Comparison of ENCODE assay signal across 29 cellular contexts in genomic region chr10:88586462-88586861, GRCh38. TPM values are rescaled to one million over a fixed set of nuclear protein-coding genes. Genes with fewer than 3 reads are reported as not detected.
"Had no signal": no experiment of that assay in that cellular context is flagged by ENCODE, and none has a peak within 500 bp of the region (broad histone marks: within the 10 kb centered on the region; RNA-seq: fewer than 3 reads in every experiment).

A gene with protein sequence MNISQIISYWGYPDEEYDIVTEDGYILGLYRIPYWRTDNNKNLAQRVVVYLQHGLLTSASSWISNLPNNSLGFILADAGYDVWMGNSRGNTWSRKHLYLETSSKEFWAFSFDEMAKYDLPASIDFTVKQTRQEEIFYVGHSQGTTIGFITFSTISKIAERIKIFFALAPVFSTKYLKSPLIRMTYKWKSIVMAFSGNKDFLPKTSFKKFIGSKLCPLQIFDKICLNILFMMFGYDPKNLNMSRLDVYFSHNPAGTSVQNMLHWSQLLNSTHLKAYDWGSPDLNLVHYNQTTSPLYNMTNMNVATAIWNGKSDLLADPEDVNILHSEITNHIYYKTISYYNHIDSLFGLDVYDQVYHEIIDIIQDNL (plus strand): TSS chr10:88586762. CDS start chr10:88590688, 3,926 bp downstream.

- H3K27ac ChIP-seq: stomach, suprapubic skin, testis, thoracic aorta, thyroid gland, tibial artery, tibial nerve, transverse colon, upper lobe of left lung, upper lobe of right lung, uterus, vagina had no signal

- H3K9me3 ChIP-seq: stomach, suprapubic skin, testis, thoracic aorta, thyroid gland, tibial artery, tibial nerve, transverse colon, upper lobe of left lung, upper lobe of right lung, uterus, vagina had no signal

- H3K4me3 Mint-ChIP-seq: stimulated activated effector memory CD8-positive, alpha-beta T cell treated with anti-CD3 and anti-CD28 coated beads, Interleukin-12 subunit alpha, Interleukin-12 subunit beta, amount 100 ng/mL, for 72 hours; stimulated activated memory B cell treated with anti-CD40 and anti-IgM and Interleukin-4, amounts not matched to agents 10 μg/mL and 1 μg/mL and 100 μg/mL, for 72 hours; stimulated activated naive B cell treated with anti-CD40 and anti-IgM and Interleukin-4, amounts not matched to agents 10 μg/mL and 1 μg/mL and 100 μg/mL, for 72 hours; stimulated activated naive CD8-positive, alpha-beta T cell treated with anti-CD3 and anti-CD28 coated beads, Interleukin-15, amount 100 ng/mL, for 72 hours; stimulated activated naive CD8-positive, alpha-beta T cell treated with anti-CD3 and anti-CD28 coated beads, Interleukin-15, Interleukin-2, amounts not matched to agents 100 ng/mL and 50 ng/mL, for 24 hours had no signal

- DNase-seq: stimulated activated CD4-positive, alpha-beta T cell treated with anti-CD3 and anti-CD28 coated beads, Interleukin-2, amount 100 ng/mL, for 48 hours; stimulated activated CD4-positive, alpha-beta T cell treated with anti-CD3 and anti-CD28 coated beads, Interleukin-4, amount 100 ng/mL, for 1 hour; stimulated activated CD4-positive, alpha-beta T cell treated with anti-CD3 and anti-CD28 coated beads, Interleukin-4, amount 100 ng/mL, for 24 hours; stimulated activated CD4-positive, alpha-beta T cell treated with anti-CD3 and anti-CD28 coated beads, Interleukin-4, amount 100 ng/mL, for 4 hours; stimulated activated CD8-positive, alpha-beta memory T cell treated with anti-CD3 and anti-CD28 coated beads, Interleukin-4, amount 100 ng/mL, for 48 hours; stimulated activated naive B cell treated with anti-CD40 and anti-IgM and Interleukin-4, amounts not matched to agents 10 μg/mL and 1 μg/mL and 100 μg/mL, for 72 hours; stimulated activated naive CD4-positive, alpha-beta T cell; stimulated activated naive CD4-positive, alpha-beta T cell treated with Interleukin-2 at 50 U/mL for 16 hours; stimulated activated naive CD8-positive, alpha-beta T cell treated with anti-CD3 and anti-CD28 coated beads, Interleukin-15, amount 100 ng/mL, for 72 hours; stimulated activated naive CD8-positive, alpha-beta T cell treated with anti-CD3 and anti-CD28 coated beads, Interleukin-15, Interleukin-2, amounts not matched to agents 100 U/mL and 50 U/mL, for 24 hours; stomach; substantia nigra; testis; thyroid gland; tibial artery; transverse colon; trophoblast cell; upper lobe of left lung; upper lobe of right lung; uterus had no signal

- H3K27me3 Mint-ChIP-seq: stimulated activated memory B cell treated with anti-CD40 and anti-IgM and Interleukin-4, amounts not matched to agents 10 μg/mL and 1 μg/mL and 100 μg/mL, for 72 hours; stimulated activated naive B cell treated with anti-CD40 and anti-IgM and Interleukin-4, amounts not matched to agents 10 μg/mL and 1 μg/mL and 100 μg/mL, for 72 hours; type B pancreatic cell had no signal

- H3K9me3 Mint-ChIP-seq: stimulated activated effector memory CD8-positive, alpha-beta T cell treated with anti-CD3 and anti-CD28 coated beads, Interleukin-12 subunit alpha, Interleukin-12 subunit beta, amount 100 ng/mL, for 72 hours; stimulated activated memory B cell treated with anti-CD40 and anti-IgM and Interleukin-4, amounts not matched to agents 10 μg/mL and 1 μg/mL and 100 μg/mL, for 72 hours; stimulated activated naive B cell treated with anti-CD40 and anti-IgM and Interleukin-4, amounts not matched to agents 10 μg/mL and 1 μg/mL and 100 μg/mL, for 72 hours; type B pancreatic cell had no signal

- H3K27me3 ChIP-seq: stomach, suprapubic skin, testis, thyroid gland, tibial artery, tibial nerve, transverse colon, upper lobe of left lung, upper lobe of right lung, uterus, vagina had no signal

- FAIRE-seq: urothelium cell line had no signal

- H3K36me3 Mint-ChIP-seq: stimulated activated memory B cell treated with anti-CD40 and anti-IgM and Interleukin-4, amounts not matched to agents 10 μg/mL and 1 μg/mL and 100 μg/mL, for 72 hours; stimulated activated naive B cell treated with anti-CD40 and anti-IgM and Interleukin-4, amounts not matched to agents 10 μg/mL and 1 μg/mL and 100 μg/mL, for 72 hours had no signal

- H3K27ac Mint-ChIP-seq: stimulated activated effector memory CD8-positive, alpha-beta T cell treated with anti-CD3 and anti-CD28 coated beads, Interleukin-12 subunit alpha, Interleukin-12 subunit beta, amount 100 ng/mL, for 72 hours; stimulated activated memory B cell treated with anti-CD40 and anti-IgM and Interleukin-4, amounts not matched to agents 10 μg/mL and 1 μg/mL and 100 μg/mL, for 72 hours; stimulated activated naive B cell treated with anti-CD40 and anti-IgM and Interleukin-4, amounts not matched to agents 10 μg/mL and 1 μg/mL and 100 μg/mL, for 72 hours; stimulated activated naive CD8-positive, alpha-beta T cell treated with anti-CD3 and anti-CD28 coated beads, Interleukin-15, amount 100 ng/mL, for 72 hours; stimulated activated naive CD8-positive, alpha-beta T cell treated with anti-CD3 and anti-CD28 coated beads, Interleukin-15, Interleukin-2, amounts not matched to agents 100 ng/mL and 50 ng/mL, for 24 hours; type B pancreatic cell had no signal

- ATAC-seq: stimulated activated effector memory CD8-positive, alpha-beta T cell treated with anti-CD3 and anti-CD28 coated beads, Interleukin-12 subunit alpha, Interleukin-12 subunit beta, amount 100 ng/mL, for 72 hours; stimulated activated memory B cell treated with anti-CD40 and anti-IgM and Interleukin-4, amounts not matched to agents 10 μg/mL and 1 μg/mL and 100 μg/mL, for 72 hours; stimulated activated naive B cell treated with anti-CD40 and anti-IgM and Interleukin-4, amounts not matched to agents 10 μg/mL and 1 μg/mL and 100 μg/mL, for 72 hours; stimulated activated naive CD8-positive, alpha-beta T cell treated with anti-CD3 and anti-CD28 coated beads, Interleukin-15, amount 100 ng/mL, for 72 hours; stimulated activated naive CD8-positive, alpha-beta T cell treated with anti-CD3 and anti-CD28 coated beads, Interleukin-15, Interleukin-2, amounts not matched to agents 100 U/mL and 50 U/mL, for 24 hours; upper lobe of right lung had no signal

RNA-seq across cellular contexts. Expression of the gene that starts here (rescaled TPM):
- total RNA-seq: upper lobe of right lung, vagina had no signal
